15 cellular contexts compared by ENCODE assay signal in the genomic region with DNA sequence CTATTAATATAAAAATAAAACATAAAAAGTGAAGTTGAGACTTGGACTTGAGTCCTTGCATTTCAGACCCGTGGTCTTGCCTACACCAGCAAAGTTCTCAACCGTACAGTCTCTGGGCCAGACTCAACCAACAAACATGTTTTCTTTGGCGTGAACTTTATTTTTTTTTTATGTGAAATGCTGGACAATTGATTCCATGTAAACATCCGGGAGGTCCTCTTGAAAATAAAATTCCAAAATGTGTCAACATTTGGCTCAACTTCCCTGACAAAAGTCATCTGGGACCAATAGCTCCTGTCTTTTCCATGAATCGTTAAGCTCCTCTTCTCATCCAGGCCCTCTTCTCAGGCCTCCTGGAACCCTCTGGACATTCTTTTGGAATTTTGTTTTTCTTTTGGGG. TPM values are rescaled to one million over a fixed set of nuclear protein-coding genes. Genes with fewer than 3 reads are reported as not detected.
A peak's percentile ranks its signal among the peaks of the same experiment; 100 is the strongest.
DNase-seq lines count a peak whose midpoint lies in the region; ATAC-seq and TF ChIP-seq lines count a peak whose summit lies in the region.
"Had no signal": no experiment of that assay in that cellular context is flagged by ENCODE, and none has a peak within 500 bp of the region (broad histone marks: within the 10 kb centered on the region; RNA-seq: fewer than 3 reads in every experiment).

No MANE protein-coding gene starts in this region.

- DNase-seq in AG09319 (ENCODE audit: extremely low read depth, low read depth), result peak; percentile 56
- DNase-seq in GM04503 (ENCODE audit: low read depth), result peak; percentile 83
- DNase-seq in endothelial cell (ENCODE audit: low spot score), result no peak
- DNase-seq in psoas muscle, result no peak
- DNase-seq in nucleus accumbens (lab: John Stamatoyannopoulos, UW), result no peak
- no peak for DNase-seq in stimulated activated CD4-positive, alpha-beta T cell treated with anti-CD3 and anti-CD28 coated beads, Interleukin-4, amount 100 ng/mL, for 4 hours
- DNase-seq: activated CD4-positive, alpha-beta T cell treated with anti-CD3 and anti-CD28 coated beads for 4 hours; activated gamma-delta T cell; EL; NCI-H146; NCI-H524; stimulated activated naive CD4-positive, alpha-beta T cell treated with Interleukin-2 at 50 U/mL for 16 hours had no signal

- H3K9me3 ChIP-seq in psoas muscle, result no peaks in the 10 kb centered on the region

- H3K4me1 ChIP-seq in psoas muscle, result peaks cover 5% of the 10 kb centered on the region

- peaks cover 23% of the 10 kb centered on the region for H3K4me1 Mint-ChIP-seq in endothelial cell (ENCODE audit: unreplicated experiment)

- no peak overlapping the region for H3K4me3 ChIP-seq in psoas muscle

- no peak overlapping the region for H3K4me3 Mint-ChIP-seq in endothelial cell (ENCODE audit: unreplicated experiment)

- TF ChIP-seq CTCF in AG09319 (IDR thresholded peaks at IDR 0.05; ENCODE audit: low read depth, low read length), result no peak
- TF ChIP-seq CTCF in endothelial cell (IDR thresholded peaks at IDR 0.05; ENCODE audit: unreplicated experiment), result no peak
- no peak for TF ChIP-seq CTCF in psoas muscle (IDR thresholded peaks at IDR 0.05)

- peaks cover 25% of the 10 kb centered on the region for H3K27me3 Mint-ChIP-seq in endothelial cell (ENCODE audit: unreplicated experiment)

- peak overlapping the region; percentile 38 for H3K27ac Mint-ChIP-seq in endothelial cell (ENCODE audit: unreplicated experiment)

- H3K36me3 ChIP-seq in psoas muscle (ENCODE audit: insufficient read depth in 1 of 2, low read depth in 1 of 2), result peaks cover 0 to 9% of the 10 kb centered on the region in 2 donors

- intact Hi-C loops in psoas muscle (cut with DNase I), result no loop called here

- WGBS in psoas muscle, 3 donors, result 34 to 48% (median 44%) methylated on average over 5 of the region's 5 CpGs

- peak overlapping the region; percentile 46 for H3K27ac ChIP-seq in psoas muscle

- H3K36me3 Mint-ChIP-seq in endothelial cell (ENCODE audit: low read depth, unreplicated experiment), result peaks cover 13% of the 10 kb centered on the region

- H3K9me3 Mint-ChIP-seq in endothelial cell (ENCODE audit: unreplicated experiment), result no peaks in the 10 kb centered on the region

- no peaks in the 10 kb centered on the region for H3K27me3 ChIP-seq in psoas muscle (ENCODE audit: insufficient read depth in 3 of 3, low read length in 2 of 3)

- ATAC-seq in psoas muscle, result no peak
- ATAC-seq in HG02588 (IDR thresholded peaks at IDR 0.05; ENCODE audit: unreplicated experiment), result no peak
- ATAC-seq in activated CD4-positive, CD25-positive, alpha-beta regulatory T cell treated with anti-CD3 and anti-CD28 coated beads, Interleukin-2, amount 50 U/mL, for 24 hours, result no peak

RNA-seq across cellular contexts. Expression of gene ALDH16A1, which starts 2.7 kb away (rescaled TPM):
- 49.6 TPM for total RNA-seq in endothelial cell (ENCODE audit: unreplicated experiment)
- 10 to 100 TPM in 1 of 4 donors, 1 to 10 TPM in 3; 6.5 to 11.1 (median 7.7) TPM for total RNA-seq in psoas muscle
- polyA plus RNA-seq in psoas muscle, result 10 to 100 TPM in 1 of 3 donors, 1 to 10 TPM in 2; 3.6 to 12.9 (median 5.7) TPM

RNA-seq across cellular contexts. Expression of gene PIH1D1, which starts 4.1 kb away (rescaled TPM):
- 78.8 TPM for total RNA-seq in endothelial cell (ENCODE audit: unreplicated experiment)
- total RNA-seq in psoas muscle, result 10 to 100 TPM; 37.2 to 60.1 (median 43.1) TPM
- 10 to 100 TPM; 46.4 to 69.8 (median 52.2) TPM for polyA plus RNA-seq in psoas muscle

RNA-seq across cellular contexts. Expression of gene SLC17A7, which starts 14.4 kb away (rescaled TPM):
- total RNA-seq in endothelial cell (ENCODE audit: unreplicated experiment) (0.92 TPM), psoas muscle (1 to 10 TPM in 1 of 4 donors, under 1 TPM in 3; 0.42 to 1.8 (median 0.82) TPM)
- under 1 TPM; 0.55 to 0.79 (median 0.59) TPM for polyA plus RNA-seq in psoas muscle

RNA-seq across cellular contexts. Expression of gene FLT3LG, which starts 18.3 kb away (rescaled TPM):
- 1.4 TPM for total RNA-seq in endothelial cell (ENCODE audit: unreplicated experiment)
- total RNA-seq in psoas muscle, result 1 to 10 TPM; 1.9 to 3.2 (median 2.5) TPM
- 1 to 10 TPM; 1.9 to 4.5 (median 4.1) TPM for polyA plus RNA-seq in psoas muscle

RNA-seq across cellular contexts. Expression of gene GFY, which starts 30.5 kb away (rescaled TPM):
- total RNA-seq in endothelial cell (ENCODE audit: unreplicated experiment) (not detected), psoas muscle (not detected)
- under 1 TPM in 1 of 3 donors, not detected in 2; 0.33 TPM for polyA plus RNA-seq in psoas muscle
- polyA plus RNA-seq: esophagus had no signal

Comparison
In these comparisons a context has a peak if more than half of its experiments do, and no peak if none do; other contexts are left out.
1. DNase-seq: peak in AG09319 (single experiment) and GM04503 (single experiment); none in endothelial cell (single experiment), psoas muscle (0 of 2), nucleus accumbens (0 of 56) and stimulated activated CD4-positive, alpha-beta T cell treated with anti-CD3 and anti-CD28 coated beads, Interleukin-4, amount 100 ng/mL, for 4 hours (0 of 2).